Comparison of ENCODE assay signal across 19 cellular contexts in genomic region chr3:112351823-112352222, GRCh38. TPM values are rescaled to one million over a fixed set of nuclear protein-coding genes. Genes with fewer than 3 reads are reported as not detected.
A peak's percentile ranks its signal among the peaks of the same experiment; 100 is the strongest.
DNase-seq lines count a peak whose midpoint lies in the region; ATAC-seq and TF ChIP-seq lines count a peak whose summit lies in the region.
"Had no signal": no experiment of that assay in that cellular context is flagged by ENCODE, and none has a peak within 500 bp of the region (broad histone marks: within the 10 kb centered on the region; RNA-seq: fewer than 3 reads in every experiment).

No MANE protein-coding gene starts in this region.

- peak overlapping the region; percentile 46 for H3K27ac ChIP-seq in neuronal stem cell (replicated peaks; ENCODE audit: low read length)

- no peaks in the 10 kb centered on the region for H3K27me3 ChIP-seq in neuronal stem cell (ENCODE audit: control insufficient read depth in 3 of 3, insufficient read depth in 3 of 3, low read depth in 1 of 3, low read length in 3 of 3)
- H3K27me3 ChIP-seq: dorsolateral prefrontal cortex had no signal

- H3K23ac ChIP-seq in neuronal stem cell (ENCODE audit: low read depth, low read length, poor library complexity) = no peak overlapping the region

- H3K9me3 Mint-ChIP-seq in activated naive CD4-positive, alpha-beta T cell treated with anti-CD3 and anti-CD28 coated beads for 36 hours = no peaks in the 10 kb centered on the region
- no peaks in the 10 kb centered on the region for H3K9me3 Mint-ChIP-seq in WTC11
- H3K9me3 Mint-ChIP-seq: CD8-positive, alpha-beta T cell; IgD-negative memory B cell; type B pancreatic cell had no signal

- no peak overlapping the region for H3K18ac ChIP-seq in neuronal stem cell (ENCODE audit: low read length)

- H3K4me3 ChIP-seq in neuronal stem cell (ENCODE audit: low read length in 2 of 2) = no peak overlapping the region
- H3K4me3 ChIP-seq: skin epidermis had no signal

- no peak for TF ChIP-seq CTCF in WTC11 (IDR thresholded peaks at IDR 0.05)

- DNase-seq in activated naive CD4-positive, alpha-beta T cell treated with anti-CD3 and anti-CD28 coated beads for 36 hours = no peak
- no peak for DNase-seq in activated naive CD4-positive, alpha-beta T cell treated with Interleukin-2 at 50 U/mL for 16 hours
- DNase-seq in NCI-H1436 (lab: John Stamatoyannopoulos, UW) = peak; percentile 99
- no peak for DNase-seq in WTC11 (ENCODE audit: low spot score)
- DNase-seq in neuronal stem cell (ENCODE audit: low spot score) = no peak
- no peak for DNase-seq in KG1 (lab: John Stamatoyannopoulos, UW)
- DNase-seq in NCI-H226 = no peak
- no peak for DNase-seq in kidney tubule cell (ENCODE audit: low spot score)
- DNase-seq: activated gamma-delta T cell treated with Interleukin-2 at 50 U/mL for 16 hours; CD8-positive, alpha-beta T cell; dorsolateral prefrontal cortex; EL; NK-92 treated with Interleukin-12 subunit alpha and Interleukin-12 subunit beta, amount 100 ng/mL, for 24 hours; RPMI8226; stimulated activated naive CD4-positive, alpha-beta T cell had no signal

- peaks cover 67% of the 10 kb centered on the region for H3K4me1 Mint-ChIP-seq in activated naive CD4-positive, alpha-beta T cell treated with anti-CD3 and anti-CD28 coated beads for 36 hours (ENCODE audit: low read depth)
- H3K4me1 Mint-ChIP-seq in WTC11 = peaks cover 95% of the 10 kb centered on the region

- peak; percentile 33 for ATAC-seq in WTC11
- ATAC-seq: CD8-positive, alpha-beta T cell had no signal

- no peak overlapping the region for H2AFZ ChIP-seq in neuronal stem cell (ENCODE audit: low read length)

- peaks cover 76% of the 10 kb centered on the region for H3K36me3 Mint-ChIP-seq in activated naive CD4-positive, alpha-beta T cell treated with anti-CD3 and anti-CD28 coated beads for 36 hours (ENCODE audit: low read depth)
- peaks cover 62% of the 10 kb centered on the region for H3K36me3 Mint-ChIP-seq in WTC11
- H3K36me3 Mint-ChIP-seq: CD8-positive, alpha-beta T cell had no signal

- H2AK5ac ChIP-seq in neuronal stem cell (ENCODE audit: low read depth, low read length) = no peak overlapping the region

- no peak overlapping the region for H3K4me2 ChIP-seq in neuronal stem cell (ENCODE audit: insufficient read depth, low read length, poor library complexity, severe bottlenecking)

- no peak overlapping the region for H4K91ac ChIP-seq in neuronal stem cell (ENCODE audit: low read depth, low read length, poor library complexity)

- no peaks in the 10 kb centered on the region for H3K79me1 ChIP-seq in neuronal stem cell (ENCODE audit: low read depth, low read length)

- no peak overlapping the region for H3K4me3 Mint-ChIP-seq in activated naive CD4-positive, alpha-beta T cell treated with anti-CD3 and anti-CD28 coated beads for 36 hours
- H3K4me3 Mint-ChIP-seq in WTC11 = peak overlapping the region; percentile 30
- H3K4me3 Mint-ChIP-seq: CD8-positive, alpha-beta T cell; IgD-negative memory B cell; type B pancreatic cell had no signal

- POLR2A ChIA-PET in WTC11 (lab: Charles Lee) = interaction anchor here (1.9 kb wide), 2 partner anchors 18 to 19 kb away, joined by 4 to 5 read pairs; partner anchors contain the start of gene CD200

- no peak overlapping the region for H2BK120ac ChIP-seq in neuronal stem cell (ENCODE audit: low read depth, low read length)

- no peak overlapping the region for H3K9ac ChIP-seq in neuronal stem cell (ENCODE audit: low read depth, low read length, poor library complexity)

- peaks cover 10 to 84% of the 10 kb centered on the region in 2 donors for H3K36me3 ChIP-seq in neuronal stem cell (replicated peaks in 1 of 2; ENCODE audit: control insufficient read depth in 2 of 2, insufficient read depth in 2 of 2, low read length in 2 of 2)

- H2BK15ac ChIP-seq in neuronal stem cell (ENCODE audit: low read length) = no peak overlapping the region

- intact Hi-C loops in activated naive CD4-positive, alpha-beta T cell treated with anti-CD3 and anti-CD28 coated beads for 36 hours (cut with micrococcal nuclease) = no loop called here

- no CpG with 5 or more reads among the region's 2 CpGs for WGBS in neuronal stem cell (ENCODE audit: extremely low coverage in 2 of 2, insufficient read length in 2 of 2, insufficient replicate concordance in 1 of 2), 2 donors

- no peaks in the 10 kb centered on the region for H3K9me3 ChIP-seq in neuronal stem cell (replicated peaks in 1 of 2; ENCODE audit: control insufficient read depth in 2 of 2, insufficient read depth in 1 of 2, low read depth in 1 of 2, low read length in 2 of 2)

- peaks cover 8 to 26% of the 10 kb centered on the region in 2 donors for H3K4me1 ChIP-seq in neuronal stem cell (ENCODE audit: control insufficient read depth in 2 of 2, insufficient read depth in 1 of 2, low read depth in 1 of 2, low read length in 2 of 2)

- peak overlapping the region; percentile 28 for H3K27ac Mint-ChIP-seq in activated naive CD4-positive, alpha-beta T cell treated with anti-CD3 and anti-CD28 coated beads for 36 hours
- H3K27ac Mint-ChIP-seq in WTC11 = peak overlapping the region; percentile 96
- H3K27ac Mint-ChIP-seq: CD8-positive, alpha-beta T cell; IgD-negative memory B cell; type B pancreatic cell had no signal

- no peaks in the 10 kb centered on the region for H3K27me3 Mint-ChIP-seq in activated naive CD4-positive, alpha-beta T cell treated with anti-CD3 and anti-CD28 coated beads for 36 hours (ENCODE audit: low read depth)
- H3K27me3 Mint-ChIP-seq in WTC11 (ENCODE audit: low read depth) = no peaks in the 10 kb centered on the region
- H3K27me3 Mint-ChIP-seq: IgD-negative memory B cell, type B pancreatic cell had no signal

- no peak overlapping the region for H2BK5ac ChIP-seq in neuronal stem cell (ENCODE audit: low read length)

- CTCF ChIA-PET in activated naive CD4-positive, alpha-beta T cell treated with anti-CD3 and anti-CD28 coated beads for 36 hours (lab: Charles Lee) = no interaction called here
- CTCF ChIA-PET in WTC11 (lab: Charles Lee) = interaction anchor here (1.0 kb wide), 1 partner anchor 18 kb away, joined by 4 read pairs; no protein-coding TSS in a partner anchor

- H4K8ac ChIP-seq in neuronal stem cell (ENCODE audit: low read depth, low read length) = no peak overlapping the region

- no peak overlapping the region for H3K4ac ChIP-seq in neuronal stem cell (ENCODE audit: low read length)

- no peak overlapping the region for H3K14ac ChIP-seq in neuronal stem cell (ENCODE audit: low read length)

- H2BK12ac ChIP-seq in neuronal stem cell (ENCODE audit: low read length) = no peak overlapping the region

TF ChIP-seq in WTC11, 78 proteins besides CTCF, POLR2A, EP300 and RAD21 (continues in another document):
- TF ChIP-seq ERG (CRISPR knock-in tag; IDR thresholded peaks at IDR 0.05) = no peak
- no peak for TF ChIP-seq ZNF425 (CRISPR knock-in tag; conservative IDR thresholded peaks at IDR 0.05)
- TF ChIP-seq PRRX2 (CRISPR knock-in tag; IDR thresholded peaks at IDR 0.05) = no peak

RNA-seq across cellular contexts. Expression of gene CD200, which starts 18.9 kb away (rescaled TPM):
- 10 to 100 TPM; 50.0 to 53.6 TPM for total RNA-seq in activated naive CD4-positive, alpha-beta T cell treated with anti-CD3 and anti-CD28 coated beads for 36 hours
- 46.8 to 56.1 TPM (median 54.1 TPM) in 3 replicates for total RNA-seq in WTC11 (2021)
- 82.5 TPM for polyA plus RNA-seq in neuronal stem cell (2013, experiment 1 of 2)
- 81.2 TPM for polyA plus RNA-seq in neuronal stem cell (2013, experiment 2 of 2)

RNA-seq across cellular contexts. Expression of gene SLC9C1, which starts 57.8 kb away (rescaled TPM):
- not detected for total RNA-seq in activated naive CD4-positive, alpha-beta T cell treated with anti-CD3 and anti-CD28 coated beads for 36 hours
- 1.4 to 3.5 TPM (median 2.5 TPM) in 3 replicates for total RNA-seq in WTC11 (2021)
- 0.03 TPM for polyA plus RNA-seq in neuronal stem cell (2013, experiment 1 of 2)
- polyA plus RNA-seq in neuronal stem cell (2013, experiment 2 of 2) = 0.24 TPM
- total RNA-seq: CD8-positive, alpha-beta T cell; osteocyte had no signal
- polyA plus RNA-seq: IgD-negative memory B cell had no signal
